Comparison of ENCODE assay signal across 8 cellular contexts in genomic region chr4:780730-781492, GRCh38. TPM values are rescaled to one million over a fixed set of nuclear protein-coding genes. Genes with fewer than 3 reads are reported as not detected.
DNase-seq lines count a peak whose midpoint lies in the region; ATAC-seq and TF ChIP-seq lines count a peak whose summit lies in the region.

No MANE protein-coding gene starts in this region.

- peak overlapping the region; percentile 94 for H3K27ac Mint-ChIP-seq in activated CD8-positive, alpha-beta T cell treated with anti-CD3 and anti-CD28 coated beads, Interleukin-2, amount 10 ng/mL, durations not matched to agents 7 days and 5 days
- H3K27ac Mint-ChIP-seq in stimulated activated naive CD8-positive, alpha-beta T cell treated with anti-CD3 and anti-CD28 coated beads, Interleukin-15, amount 100 ng/mL, for 72 hours = peak overlapping the region; percentile 93 to 97

- H3K27me3 Mint-ChIP-seq in activated CD8-positive, alpha-beta T cell treated with anti-CD3 and anti-CD28 coated beads, Interleukin-2, amount 10 ng/mL, durations not matched to agents 7 days and 5 days (ENCODE audit: low read depth) = peaks cover 15% of the 10 kb centered on the region
- H3K27me3 Mint-ChIP-seq in stimulated activated naive CD8-positive, alpha-beta T cell treated with anti-CD3 and anti-CD28 coated beads, Interleukin-15, amount 100 ng/mL, for 72 hours = peaks cover 32% of the 10 kb centered on the region

- TF ChIP-seq CTCF in C4-2B (conservative IDR thresholded peaks at IDR 0.05) = no peak
- no peak for TF ChIP-seq CTCF in GM10248 (IDR thresholded peaks at IDR 0.05; ENCODE audit: control extremely low read depth, extremely low read depth, low read depth, missing control alignments)

- CTCF ChIA-PET in activated CD8-positive, alpha-beta T cell treated with anti-CD3 and anti-CD28 coated beads, Interleukin-2, amount 10 ng/mL, durations not matched to agents 7 days and 5 days (lab: Charles Lee) = interaction anchor here (1.2 to 1.4 kb wide), 2 partner anchors 38 to 912 kb away, joined by 3 read pairs; no protein-coding TSS in a partner anchor
- CTCF ChIA-PET in GM10248 (lab: Yijun Ruan, JAX) = interaction anchor here (1.9 to 3.4 kb wide), 2 partner anchors 39 to 206 kb away, joined by 5 to 18 read pairs; partner anchors contain the start of gene IDUA

- ATAC-seq in HG02678 (IDR thresholded peaks at IDR 0.05; ENCODE audit: unreplicated experiment) (peak; percentile 1), HG02588 (IDR thresholded peaks at IDR 0.05; ENCODE audit: unreplicated experiment) (no peak)
- peak; percentile 1 for ATAC-seq in activated CD8-positive, alpha-beta T cell treated with anti-CD3 and anti-CD28 coated beads, Interleukin-2, amount 10 ng/mL, durations not matched to agents 7 days and 5 days
- no peak for ATAC-seq in stimulated activated naive CD8-positive, alpha-beta T cell treated with anti-CD3 and anti-CD28 coated beads, Interleukin-15, amount 100 ng/mL, for 72 hours

- POLR2A ChIA-PET in activated CD8-positive, alpha-beta T cell treated with anti-CD3 and anti-CD28 coated beads, Interleukin-2, amount 10 ng/mL, durations not matched to agents 7 days and 5 days (lab: Charles Lee) = interaction anchor here (0.6 to 2.5 kb wide), 15 partner anchors 13 to 468 kb away, joined by 3 to 19 read pairs (median 3); partner anchors contain the start of genes ATP5ME, CTBP1, GAK and MYL5
- POLR2A ChIA-PET in GM10248 (lab: Yijun Ruan, JAX) = interaction anchor here (2.1 kb wide), 1 partner anchor 13 kb away, joined by 6 read pairs; no protein-coding TSS in a partner anchor

- H3K4me3 ChIP-seq in iPS-11a (ENCODE audit: low read depth, low read length) = peak overlapping the region; percentile 91

- H3K9me3 Mint-ChIP-seq in activated CD8-positive, alpha-beta T cell treated with anti-CD3 and anti-CD28 coated beads, Interleukin-2, amount 10 ng/mL, durations not matched to agents 7 days and 5 days (ENCODE audit: insufficient read depth) = no peaks in the 10 kb centered on the region
- no peaks in the 10 kb centered on the region for H3K9me3 Mint-ChIP-seq in stimulated activated naive CD8-positive, alpha-beta T cell treated with anti-CD3 and anti-CD28 coated beads, Interleukin-15, amount 100 ng/mL, for 72 hours

- H3K4me3 Mint-ChIP-seq in activated CD8-positive, alpha-beta T cell treated with anti-CD3 and anti-CD28 coated beads, Interleukin-2, amount 10 ng/mL, durations not matched to agents 7 days and 5 days = peak overlapping the region; percentile 84
- H3K4me3 Mint-ChIP-seq in stimulated activated naive CD8-positive, alpha-beta T cell treated with anti-CD3 and anti-CD28 coated beads, Interleukin-15, amount 100 ng/mL, for 72 hours = peak overlapping the region; percentile 90

- peaks cover 47% of the 10 kb centered on the region for H3K36me3 Mint-ChIP-seq in activated CD8-positive, alpha-beta T cell treated with anti-CD3 and anti-CD28 coated beads, Interleukin-2, amount 10 ng/mL, durations not matched to agents 7 days and 5 days (ENCODE audit: low read depth)

- peaks cover 60% of the 10 kb centered on the region for H3K4me1 Mint-ChIP-seq in activated CD8-positive, alpha-beta T cell treated with anti-CD3 and anti-CD28 coated beads, Interleukin-2, amount 10 ng/mL, durations not matched to agents 7 days and 5 days (ENCODE audit: low read depth)
- peaks cover 71% of the 10 kb centered on the region for H3K4me1 Mint-ChIP-seq in stimulated activated naive CD8-positive, alpha-beta T cell treated with anti-CD3 and anti-CD28 coated beads, Interleukin-15, amount 100 ng/mL, for 72 hours

- H3K27ac ChIP-seq in C4-2B = peak overlapping the region; percentile 99

- DNase-seq in activated CD8-positive, alpha-beta T cell treated with anti-CD3 and anti-CD28 coated beads, Interleukin-2, amount 10 ng/mL, durations not matched to agents 7 days and 5 days = no peak
- DNase-seq in stimulated activated naive CD8-positive, alpha-beta T cell treated with anti-CD3 and anti-CD28 coated beads, Interleukin-15, amount 100 ng/mL, for 72 hours = no peak
- DNase-seq in GM10248 (ENCODE audit: extremely low spot score) = no peak
- DNase-seq in DMS 273 treated with DMSO at 0.1 percent for 48 hours (lab: John Stamatoyannopoulos, UW) = no peak

RNA-seq across cellular contexts. Expression of gene CPLX1, which starts 45.0 kb away (rescaled TPM):
- under 1 TPM; 0.39 to 0.53 TPM for total RNA-seq in activated CD8-positive, alpha-beta T cell treated with anti-CD3 and anti-CD28 coated beads, Interleukin-2, amount 10 ng/mL, durations not matched to agents 7 days and 5 days

Comparison
In these comparisons a context has a peak if more than half of its experiments do, and no peak if none do; other contexts are left out.
1. ATAC-seq: peak in HG02678 (single experiment) and activated CD8-positive, alpha-beta T cell treated with anti-CD3 and anti-CD28 coated beads, Interleukin-2, amount 10 ng/mL, durations not matched to agents 7 days and 5 days (single experiment); none in stimulated activated naive CD8-positive, alpha-beta T cell treated with anti-CD3 and anti-CD28 coated beads, Interleukin-15, amount 100 ng/mL, for 72 hours (single experiment) and HG02588 (single experiment).